ENCODE assay signal across 8 cellular contexts in genomic region chr22:31342389-31343125, GRCh38. TPM values are rescaled to one million over a fixed set of nuclear protein-coding genes. Genes with fewer than 3 reads are reported as not detected.
A peak's percentile ranks its signal among the peaks of the same experiment; 100 is the strongest.
DNase-seq lines count a peak whose midpoint lies in the region; ATAC-seq and TF ChIP-seq lines count a peak whose summit lies in the region.

No MANE protein-coding gene starts in this region.

- CTCF ChIA-PET in CD4-positive, alpha-beta T cell (lab: Charles Lee), result interaction anchor here (1.1 kb wide), 1 partner anchor 52 kb away, joined by 3 read pairs; no protein-coding TSS in a partner anchor

- peak overlapping the region; percentile 88 for H3K18ac ChIP-seq in neuronal stem cell (ENCODE audit: low read length)

- DNase-seq in CD4-positive, alpha-beta T cell, result no peak
- no peak for DNase-seq in Karpas-422
- no peak for DNase-seq in effector memory CD8-positive, alpha-beta T cell
- peak; percentile 18 for DNase-seq in neuronal stem cell (ENCODE audit: low spot score)
- DNase-seq in pons (ENCODE audit: low spot score), result no peak
- no peak for DNase-seq in Kasumi-1 (lab: John Stamatoyannopoulos, UW)
- DNase-seq in Ammon's horn (ENCODE audit: low spot score), result no peak

- H3K4me3 Mint-ChIP-seq in CD4-positive, alpha-beta T cell, result peak overlapping the region; percentile 97
- peak overlapping the region; percentile 78 to 87 for H3K4me3 Mint-ChIP-seq in effector memory CD8-positive, alpha-beta T cell

- intact Hi-C loops in CD4-positive, alpha-beta T cell (cut with DNase I, micrococcal nuclease), result no loop called here

- no peaks in the 10 kb centered on the region for H3K9me3 ChIP-seq in CD4-positive, alpha-beta T cell (ENCODE audit: control insufficient read depth, low read length)
- H3K9me3 ChIP-seq in Karpas-422 (ENCODE audit: low read length), result no peaks in the 10 kb centered on the region
- peaks cover 1 to 7% of the 10 kb centered on the region in 2 donors for H3K9me3 ChIP-seq in neuronal stem cell (replicated peaks in 1 of 2; ENCODE audit: control insufficient read depth in 2 of 2, insufficient read depth in 1 of 2, low read depth in 1 of 2, low read length in 2 of 2)

- peaks cover 71% of the 10 kb centered on the region for H4K20me1 ChIP-seq in Karpas-422 (ENCODE audit: insufficient read depth, low read depth, low read length)

- peaks cover 27% of the 10 kb centered on the region for H3K79me1 ChIP-seq in neuronal stem cell (ENCODE audit: low read depth, low read length)

- no peaks in the 10 kb centered on the region for H3K9me3 Mint-ChIP-seq in CD4-positive, alpha-beta T cell
- no peaks in the 10 kb centered on the region for H3K9me3 Mint-ChIP-seq in effector memory CD8-positive, alpha-beta T cell

- H2BK15ac ChIP-seq in neuronal stem cell (ENCODE audit: low read length), result peak overlapping the region; percentile 26

- no peak overlapping the region for H3K14ac ChIP-seq in neuronal stem cell (ENCODE audit: low read length)

- H3K36me3 ChIP-seq in Karpas-422 (ENCODE audit: insufficient read depth, low read length), result peaks cover 50% of the 10 kb centered on the region
- H3K36me3 ChIP-seq in neuronal stem cell (replicated peaks in 1 of 2; ENCODE audit: control insufficient read depth in 2 of 2, insufficient read depth in 2 of 2, low read length in 2 of 2), result peaks cover 37 to 70% of the 10 kb centered on the region in 2 donors

- POLR2A ChIA-PET in CD4-positive, alpha-beta T cell (lab: Charles Lee), result interaction anchor here (1.1 to 5.6 kb wide), 2 partner anchors 49 to 53 kb away, joined by 4 to 181 read pairs; partner anchors contain the start of gene PIK3IP1

- peaks cover 45% of the 10 kb centered on the region for H3K4me1 ChIP-seq in Karpas-422 (ENCODE audit: low read length)
- H3K4me1 ChIP-seq in neuronal stem cell (ENCODE audit: control insufficient read depth in 2 of 2, insufficient read depth in 1 of 2, low read depth in 1 of 2, low read length in 2 of 2), result peaks cover 41% of the 10 kb centered on the region in 2 donors

- H2BK120ac ChIP-seq in neuronal stem cell (ENCODE audit: low read depth, low read length), result peak overlapping the region; percentile 57

- peaks cover 78% of the 10 kb centered on the region for H3K36me3 Mint-ChIP-seq in CD4-positive, alpha-beta T cell (ENCODE audit: low read depth)
- H3K36me3 Mint-ChIP-seq in effector memory CD8-positive, alpha-beta T cell (ENCODE audit: insufficient read depth), result peaks cover 45% of the 10 kb centered on the region

- no peak for TF ChIP-seq CTCF in CD4-positive, alpha-beta T cell (IDR thresholded peaks at IDR 0.05)

- H3K23ac ChIP-seq in neuronal stem cell (ENCODE audit: low read depth, low read length, poor library complexity), result no peak overlapping the region

- peaks cover 76% of the 10 kb centered on the region for H3K79me2 ChIP-seq in Karpas-422 (ENCODE audit: low read length)

- H2AK5ac ChIP-seq in neuronal stem cell (ENCODE audit: low read depth, low read length), result peak overlapping the region; percentile 77

- peak overlapping the region; percentile 10 for H4K91ac ChIP-seq in neuronal stem cell (ENCODE audit: low read depth, low read length, poor library complexity)

- H3K4ac ChIP-seq in neuronal stem cell (ENCODE audit: low read length), result no peak overlapping the region

- H3K27me3 Mint-ChIP-seq in CD4-positive, alpha-beta T cell, result no peaks in the 10 kb centered on the region
- H3K27me3 Mint-ChIP-seq in effector memory CD8-positive, alpha-beta T cell, result no peaks in the 10 kb centered on the region

- H3K27ac ChIP-seq in CD4-positive, alpha-beta T cell (ENCODE audit: low read depth, low read length), result peak overlapping the region; percentile 69
- H3K27ac ChIP-seq in Karpas-422 (ENCODE audit: low read length) (peak overlapping the region; percentile 82), neuronal stem cell (replicated peaks; ENCODE audit: low read length) (peak overlapping the region; percentile 91)

- H2AFZ ChIP-seq in Karpas-422 (ENCODE audit: low read length) (no peak overlapping the region), neuronal stem cell (ENCODE audit: low read length) (peak overlapping the region; percentile 51)

- no peaks in the 10 kb centered on the region for H3K9me2 ChIP-seq in Karpas-422 (replicated peaks; ENCODE audit: insufficient read depth, low read length)

- peak overlapping the region; percentile 90 for H2BK5ac ChIP-seq in neuronal stem cell (ENCODE audit: low read length)

- peaks cover 76% of the 10 kb centered on the region for H3K4me1 Mint-ChIP-seq in CD4-positive, alpha-beta T cell (ENCODE audit: low read depth)
- peaks cover 60 to 71% of the 10 kb centered on the region in 2 donors for H3K4me1 Mint-ChIP-seq in effector memory CD8-positive, alpha-beta T cell (ENCODE audit: low read depth in 2 of 2)

- H3K4me2 ChIP-seq in Karpas-422 (ENCODE audit: low read depth, low read length, poor library complexity, severe bottlenecking) (peak overlapping the region; percentile 98), neuronal stem cell (ENCODE audit: insufficient read depth, low read length, poor library complexity, severe bottlenecking) (peak overlapping the region; percentile 93)

- no CpG with 5 or more reads among the region's 16 CpGs for WGBS in neuronal stem cell (ENCODE audit: extremely low coverage in 2 of 2, insufficient read length in 2 of 2, insufficient replicate concordance in 1 of 2), 2 donors

- no peak for ATAC-seq in CD4-positive, alpha-beta T cell (ENCODE audit: poor library complexity)
- ATAC-seq in effector memory CD8-positive, alpha-beta T cell (replicated peaks), result no peak
- no peak for ATAC-seq in HG03097 (IDR thresholded peaks at IDR 0.05; ENCODE audit: low FRiP score, unreplicated experiment)

- peak overlapping the region; percentile 87; the same call in 1 of the 2 replicates for H3K4me3 ChIP-seq in Karpas-422 (ENCODE audit: low read length)
- H3K4me3 ChIP-seq in neuronal stem cell (ENCODE audit: low read length in 2 of 2), result peak overlapping the region; percentile 62 to 72

- H4K8ac ChIP-seq in neuronal stem cell (ENCODE audit: low read depth, low read length), result no peak overlapping the region

- no peaks in the 10 kb centered on the region for H3K27me3 ChIP-seq in CD4-positive, alpha-beta T cell (ENCODE audit: control insufficient read depth, insufficient read depth, low read length)
- H3K27me3 ChIP-seq in Karpas-422 (ENCODE audit: low read length) (no peaks in the 10 kb centered on the region), neuronal stem cell (ENCODE audit: control insufficient read depth in 3 of 3, insufficient read depth in 3 of 3, low read depth in 1 of 3, low read length in 3 of 3) (no peaks in the 10 kb centered on the region)

- H2BK12ac ChIP-seq in neuronal stem cell (ENCODE audit: low read length), result no peak overlapping the region

- H3K27ac Mint-ChIP-seq in CD4-positive, alpha-beta T cell, result peak overlapping the region; percentile 95
- peak overlapping the region; percentile 91 to 93 for H3K27ac Mint-ChIP-seq in effector memory CD8-positive, alpha-beta T cell

- H3K9ac ChIP-seq in Karpas-422 (ENCODE audit: low read length) (peak overlapping the region; percentile 95), neuronal stem cell (ENCODE audit: low read depth, low read length, poor library complexity) (peak overlapping the region; percentile 71)

RNA-seq across cellular contexts. Expression of gene PATZ1, which starts 3.6 kb away (rescaled TPM):
- 10 to 100 TPM; 54.4 to 58.3 TPM for total RNA-seq in CD4-positive, alpha-beta T cell
- 65.4 and 87.4 TPM in 2 replicates for total RNA-seq in Karpas-422 (2014; rRNA removed; shearing (Covaris generic); ENCODE audit: low replicate concordance)
- 44.4 TPM for polyA plus RNA-seq in neuronal stem cell (2013, experiment 1 of 2)
- 44.7 TPM for polyA plus RNA-seq in neuronal stem cell (2013, experiment 2 of 2)

RNA-seq across cellular contexts. Expression of gene PIK3IP1, which starts 50.3 kb away (rescaled TPM):
- total RNA-seq in CD4-positive, alpha-beta T cell, result 1,000 to 10,000 TPM; 1,063 to 1,072 TPM
- 17.9 and 25.3 TPM in 2 replicates for total RNA-seq in Karpas-422 (2014; rRNA removed; shearing (Covaris generic); ENCODE audit: low replicate concordance)
- 2.2 TPM for polyA plus RNA-seq in neuronal stem cell (2013, experiment 1 of 2)
- 2.4 TPM for polyA plus RNA-seq in neuronal stem cell (2013, experiment 2 of 2)

RNA-seq across cellular contexts. Expression of gene DRG1, which starts 56.8 kb away (rescaled TPM):
- 10 to 100 TPM; 57.3 to 72.8 TPM for total RNA-seq in CD4-positive, alpha-beta T cell
- total RNA-seq in Karpas-422 (2014; rRNA removed; shearing (Covaris generic); ENCODE audit: low replicate concordance), result 48.7 and 55.2 TPM in 2 replicates
- polyA plus RNA-seq in neuronal stem cell (2013, experiment 1 of 2), result 45.3 TPM
- polyA plus RNA-seq in neuronal stem cell (2013, experiment 2 of 2), result 43.0 TPM

Comparison
In these comparisons a context has a peak if more than half of its experiments do, and no peak if none do; other contexts are left out.
1. RNA of gene PIK3IP1, which starts 50.3 kb away (total RNA-seq): 1,063 to 1,072 TPM in CD4-positive, alpha-beta T cell; 17.9 to 25.3 TPM in Karpas-422; every median in the first group is over 10 times any median in the second.
2. Peak in every context shown above with its lines, with median percentiles within 50 percentile points of each other: H3K27ac ChIP-seq.